Comparison of ENCODE assay signal across 29 cellular contexts in the genomic region with DNA sequence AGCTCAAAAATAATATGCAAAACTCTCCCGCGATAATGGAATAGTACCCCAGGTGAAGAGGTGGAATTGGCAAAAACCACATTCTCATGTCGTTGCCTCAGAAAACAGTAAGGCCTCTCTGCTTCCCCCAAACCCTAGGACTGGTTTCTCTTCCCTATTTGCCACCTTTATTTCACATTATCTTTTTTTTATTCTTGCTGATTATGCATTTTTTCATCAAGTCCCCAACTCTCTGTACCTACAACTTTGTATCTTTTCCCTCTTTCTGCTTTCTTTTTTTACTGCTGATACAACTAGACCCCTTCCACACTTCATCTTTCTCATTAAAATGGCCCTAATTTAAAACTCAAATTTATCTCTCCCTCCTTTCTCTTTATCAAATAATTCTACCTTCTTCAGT.
"Had no signal": no experiment of that assay in that cellular context is flagged by ENCODE, and none has a peak within 500 bp of the region (broad histone marks: within the 10 kb centered on the region; RNA-seq: fewer than 3 reads in every experiment).

No MANE protein-coding gene starts in this region.

- H3K4me3 ChIP-seq: left lung, lower lobe of right lung, pancreas, prostate gland, sigmoid colon, spleen, stomach, testis, thyroid gland, transverse colon, upper lobe of left lung, vagina had no signal

- ATAC-seq: left colon; left lung; natural killer cell; pancreas; right cardiac atrium; stimulated activated naive B cell treated with anti-CD40 and anti-IgM and Interleukin-4, amounts not matched to agents 10 μg/mL and 1 μg/mL and 100 μg/mL, for 72 hours; stimulated activated naive CD8-positive, alpha-beta T cell treated with anti-CD3 and anti-CD28 coated beads, Interleukin-15, Interleukin-2, amounts not matched to agents 100 U/mL and 50 U/mL, for 24 hours had no signal

- FAIRE-seq: islet of Langerhans, kidney, pancreas, small intestine had no signal

- H3K4me1 ChIP-seq: left lung, lower lobe of right lung, pancreas, prostate gland, sigmoid colon, spleen, stomach, testis, thyroid gland, transverse colon, upper lobe of left lung, vagina had no signal

- DNase-seq: hippocampal formation; immature natural killer cell; kidney; left colon; left lung; lower lobe of right lung; mammary epithelial cell; mesenchymal stem cell; naive B cell; natural killer cell; pancreas; posterior cingulate gyrus; retina; right cardiac atrium; sigmoid colon; small intestine; spleen; stimulated activated CD4-positive, alpha-beta T cell treated with anti-CD3 and anti-CD28 coated beads, Interleukin-4, amount 100 ng/mL, for 24 hours; stimulated activated CD8-positive, alpha-beta memory T cell treated with anti-CD3 and anti-CD28 coated beads, Interleukin-4, amount 100 ng/mL, for 48 hours; stimulated activated naive B cell treated with anti-CD40 and anti-IgM and Interleukin-4, amounts not matched to agents 10 μg/mL and 1 μg/mL and 100 μg/mL, for 72 hours; stimulated activated naive CD8-positive, alpha-beta T cell treated with anti-CD3 and anti-CD28 coated beads, Interleukin-15, Interleukin-2, amounts not matched to agents 100 U/mL and 50 U/mL, for 24 hours; stomach; testis; thyroid gland; transverse colon had no signal

- H3K9me3 ChIP-seq: pancreas, prostate gland, testis, thyroid gland, transverse colon, vagina had no signal

- H3K36me3 Mint-ChIP-seq: naive B cell; stimulated activated naive B cell treated with anti-CD40 and anti-IgM and Interleukin-4, amounts not matched to agents 10 μg/mL and 1 μg/mL and 100 μg/mL, for 72 hours had no signal

- H3K27ac Mint-ChIP-seq: immature natural killer cell; naive B cell; natural killer cell; stimulated activated naive B cell treated with anti-CD40 and anti-IgM and Interleukin-4, amounts not matched to agents 10 μg/mL and 1 μg/mL and 100 μg/mL, for 72 hours had no signal

- H3K27ac ChIP-seq: left lung, lower lobe of right lung, pancreas, prostate gland, sigmoid colon, spleen, stomach, testis, thyroid gland, transverse colon, upper lobe of left lung, vagina had no signal

- H3K27me3 Mint-ChIP-seq: naive B cell; stimulated activated naive B cell treated with anti-CD40 and anti-IgM and Interleukin-4, amounts not matched to agents 10 μg/mL and 1 μg/mL and 100 μg/mL, for 72 hours had no signal

- H3K4me3 Mint-ChIP-seq: immature natural killer cell; naive B cell; natural killer cell; stimulated activated naive B cell treated with anti-CD40 and anti-IgM and Interleukin-4, amounts not matched to agents 10 μg/mL and 1 μg/mL and 100 μg/mL, for 72 hours had no signal

- H3K4me1 Mint-ChIP-seq: immature natural killer cell; naive B cell; natural killer cell; stimulated activated naive B cell treated with anti-CD40 and anti-IgM and Interleukin-4, amounts not matched to agents 10 μg/mL and 1 μg/mL and 100 μg/mL, for 72 hours had no signal
